ENCODE assay signal across 8 cellular contexts in the genomic region with DNA sequence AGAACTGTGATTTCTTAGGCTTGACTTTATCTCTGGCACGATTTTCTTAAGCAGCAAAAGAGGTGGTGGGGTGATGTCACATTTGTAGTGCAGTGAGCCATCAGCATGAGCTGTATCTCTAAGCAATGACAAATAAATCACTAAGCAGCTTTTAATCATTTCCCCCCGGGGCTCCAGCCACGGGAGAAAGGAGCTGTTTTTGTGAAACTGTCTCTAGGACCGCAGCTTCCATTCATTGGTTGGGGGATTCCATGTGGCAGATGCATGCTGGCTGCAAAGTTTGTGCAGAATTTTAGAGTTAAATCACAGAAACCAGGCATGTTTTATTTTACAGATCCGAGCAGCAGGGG. TPM values are rescaled to one million over a fixed set of nuclear protein-coding genes. Genes with fewer than 3 reads are reported as not detected.
DNase-seq lines count a peak whose midpoint lies in the region; ATAC-seq and TF ChIP-seq lines count a peak whose summit lies in the region.

No MANE protein-coding gene starts in this region.

- ATAC-seq in activated CD8-positive, alpha-beta memory T cell treated with anti-CD3 and anti-CD28 coated beads, Interleukin-2, amount 10 ng/mL, durations not matched to agents 7 days and 5 days: no peak
- ATAC-seq in HG02981 (IDR thresholded peaks at IDR 0.05; ENCODE audit: unreplicated experiment) (peak; percentile 49), gastrocnemius medialis (peak; percentile 14)

- no peaks in the 10 kb centered on the region for H3K36me3 Mint-ChIP-seq in activated CD8-positive, alpha-beta memory T cell treated with anti-CD3 and anti-CD28 coated beads, Interleukin-2, amount 10 ng/mL, durations not matched to agents 7 days and 5 days
- no peaks in the 10 kb centered on the region for H3K36me3 Mint-ChIP-seq in immature natural killer cell

- peaks cover 71 to 75% of the 10 kb centered on the region in 2 donors for H3K4me1 ChIP-seq in gastrocnemius medialis

- TF ChIP-seq CTCF in WI38 (IDR thresholded peaks at IDR 0.05; ENCODE audit: low read depth, low read length) (no peak), gastrocnemius medialis (IDR thresholded peaks at IDR 0.05 in 4 of 5, conservative IDR thresholded peaks at IDR 0.05 in 1 of 5) (no peak)

- no peaks in the 10 kb centered on the region for H3K36me3 ChIP-seq in gastrocnemius medialis

- H3K4me3 ChIP-seq in WI38 (ENCODE audit: low read depth, low read length) (peak overlapping the region; percentile 31), gastrocnemius medialis (peak overlapping the region; percentile 62 to 86 (median 69))

- H3K4me1 Mint-ChIP-seq in activated CD8-positive, alpha-beta memory T cell treated with anti-CD3 and anti-CD28 coated beads, Interleukin-2, amount 10 ng/mL, durations not matched to agents 7 days and 5 days: peaks cover 9% of the 10 kb centered on the region
- peaks cover 0 to 4% of the 10 kb centered on the region in 2 donors for H3K4me1 Mint-ChIP-seq in immature natural killer cell

- DNase-seq in activated CD8-positive, alpha-beta memory T cell treated with anti-CD3 and anti-CD28 coated beads, Interleukin-2, amount 10 ng/mL, durations not matched to agents 7 days and 5 days: no peak
- DNase-seq in activated CD8-positive, alpha-beta memory T cell treated with anti-CD3 and anti-CD28 coated beads, Interleukin-2, amount 50 U/mL, for 4 hours: no peak
- DNase-seq in foreskin melanocyte: peak; percentile 63
- DNase-seq in gastrocnemius medialis: no peak
- DNase-seq in ecto neural progenitor cell (ENCODE audit: low spot score): no peak
- DNase-seq in immature natural killer cell: no peak

- in situ Hi-C loops in gastrocnemius medialis (cut with MboI; ENCODE audit: low sequenced_read_pairs in 4 of 4): loop anchor here (10.0 to 25.0 kb wide), 3 partner anchors 153 to 315 kb away; no protein-coding TSS in a partner anchor

- H3K27me3 ChIP-seq in gastrocnemius medialis: no peaks in the 10 kb centered on the region

- peak overlapping the region; percentile 33 for H3K4me3 Mint-ChIP-seq in activated CD8-positive, alpha-beta memory T cell treated with anti-CD3 and anti-CD28 coated beads, Interleukin-2, amount 10 ng/mL, durations not matched to agents 7 days and 5 days
- H3K4me3 Mint-ChIP-seq in immature natural killer cell: peak overlapping the region in 2 of 5 donors; percentile 26 to 52

- no peak for TF ChIP-seq POLR2A in gastrocnemius medialis (IDR thresholded peaks at IDR 0.05)

- H3K27me3 Mint-ChIP-seq in activated CD8-positive, alpha-beta memory T cell treated with anti-CD3 and anti-CD28 coated beads, Interleukin-2, amount 10 ng/mL, durations not matched to agents 7 days and 5 days: peaks cover 35% of the 10 kb centered on the region
- H3K27me3 Mint-ChIP-seq in immature natural killer cell (ENCODE audit: low read depth in 3 of 3): peaks cover 3 to 6% (median 3%) of the 10 kb centered on the region in 3 donors

- H3K27ac ChIP-seq in gastrocnemius medialis: peak overlapping the region; percentile 92 to 96 (median 94)

- no peaks in the 10 kb centered on the region for H3K9me3 ChIP-seq in gastrocnemius medialis

- intact Hi-C loops in gastrocnemius medialis (cut with DNase I; ENCODE audit: low total_unique reads): loop anchor here (5.0 to 10.0 kb wide), 4 partner anchors 92 to 805 kb away; partner anchors contain the start of genes ENKUR and THNSL1

- no peaks in the 10 kb centered on the region for H3K9me3 Mint-ChIP-seq in activated CD8-positive, alpha-beta memory T cell treated with anti-CD3 and anti-CD28 coated beads, Interleukin-2, amount 10 ng/mL, durations not matched to agents 7 days and 5 days (ENCODE audit: low read depth)
- H3K9me3 Mint-ChIP-seq in immature natural killer cell: peaks cover 0 to 4% (median 0%) of the 10 kb centered on the region in 6 donors

- H3K27ac Mint-ChIP-seq in activated CD8-positive, alpha-beta memory T cell treated with anti-CD3 and anti-CD28 coated beads, Interleukin-2, amount 10 ng/mL, durations not matched to agents 7 days and 5 days: no peak overlapping the region
- no peak overlapping the region for H3K27ac Mint-ChIP-seq in immature natural killer cell

- CTCF ChIA-PET in activated CD8-positive, alpha-beta memory T cell treated with anti-CD3 and anti-CD28 coated beads, Interleukin-2, amount 10 ng/mL, durations not matched to agents 7 days and 5 days (lab: Charles Lee): interaction anchor here (1.0 kb wide), 1 partner anchor 514 kb away, joined by 3 read pairs; no protein-coding TSS in a partner anchor

RNA-seq across cellular contexts. Expression of gene KIAA1217, which starts 0.5 kb away (rescaled TPM):
- total RNA-seq in activated CD8-positive, alpha-beta memory T cell treated with anti-CD3 and anti-CD28 coated beads, Interleukin-2, amount 10 ng/mL, durations not matched to agents 7 days and 5 days: under 1 TPM; 0.12 to 0.70 TPM
- total RNA-seq in gastrocnemius medialis: 100 to 1,000 TPM; 152 to 266 (median 155) TPM
- not detected for polyA plus RNA-seq in immature natural killer cell

Comparison
In these comparisons a context has a peak if more than half of its experiments do, and no peak if none do; other contexts are left out.
1. RNA of gene KIAA1217, which starts 0.5 kb away (total RNA-seq): 152 to 266 TPM in gastrocnemius medialis; 0.12 to 0.70 TPM in activated CD8-positive, alpha-beta memory T cell treated with anti-CD3 and anti-CD28 coated beads, Interleukin-2, amount 10 ng/mL, durations not matched to agents 7 days and 5 days; every median in the first group is over 10 times any median in the second.